In the genomic region with DNA sequence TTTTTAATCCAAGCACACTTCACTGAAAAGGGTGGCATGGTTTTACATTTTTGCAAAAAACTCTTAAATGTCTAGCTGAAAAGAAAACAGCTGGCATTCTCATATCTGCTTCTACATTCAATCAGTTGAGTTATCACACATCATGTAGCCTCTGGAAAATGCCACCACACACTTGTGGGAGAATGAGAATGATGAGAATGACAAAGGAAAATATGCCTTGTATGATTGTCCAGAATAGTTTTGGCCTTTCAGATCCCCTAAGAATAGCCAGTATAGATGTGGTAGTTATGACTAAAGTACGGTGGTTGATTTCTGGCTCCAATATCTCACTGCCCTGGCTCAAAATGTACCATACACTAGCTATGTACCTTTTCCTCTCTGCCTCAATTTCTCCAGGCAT, we compare ENCODE assay signal across 21 cellular contexts.
"Had no signal": no experiment of that assay in that cellular context is flagged by ENCODE, and none has a peak within 500 bp of the region (broad histone marks: within the 10 kb centered on the region; RNA-seq: fewer than 3 reads in every experiment).

No MANE protein-coding gene starts in this region.

- DNase-seq: colonic mucosa; cortex of kidney; effector CD4-positive, alpha-beta T cell; effector memory CD4-positive, alpha-beta T cell; esophagus squamous epithelium; foreskin fibroblast; foreskin melanocyte; gastrocnemius medialis; glutamatergic neuron; head of caudate nucleus; heart right ventricle; hippocampal formation; left cardiac atrium; left lung; left ventricle myocardium superior; lower lobe of right lung; mesenchymal stem cell; mucosa of descending colon; naive B cell had no signal

- H3K36me3 Mint-ChIP-seq: mesothelial cell of epicardium, naive B cell had no signal

- H3K9me3 Mint-ChIP-seq: dendritic cell treated with granulocyte-macrophage colony-stimulating factor and Interleukin-4, amounts not matched to agents 40 ng/mL and 50 ng/mL, for 4 days; mesothelial cell of epicardium; naive B cell had no signal

- H3K4me1 ChIP-seq: colonic mucosa, gastrocnemius medialis, heart right ventricle, left lung, lower lobe of right lung had no signal

- H3K27me3 ChIP-seq: colonic mucosa, gastrocnemius medialis, left lung had no signal

- H3K27ac ChIP-seq: colonic mucosa, esophagus squamous epithelium, gastrocnemius medialis, heart right ventricle, left lung, lower lobe of right lung had no signal

- H3K4me1 Mint-ChIP-seq: naive B cell had no signal

- H3K36me3 ChIP-seq: colonic mucosa, esophagus squamous epithelium, gastrocnemius medialis, heart right ventricle, left lung, lower lobe of right lung had no signal

- H3K9me3 ChIP-seq: colonic mucosa, esophagus squamous epithelium, gastrocnemius medialis, heart right ventricle, left lung, lower lobe of right lung, mucosa of descending colon had no signal

- H3K4me3 ChIP-seq: colonic mucosa, esophagus squamous epithelium, gastrocnemius medialis, heart right ventricle, left lung, lower lobe of right lung, mucosa of descending colon had no signal

- H3K4me3 Mint-ChIP-seq: dendritic cell treated with granulocyte-macrophage colony-stimulating factor and Interleukin-4, amounts not matched to agents 40 ng/mL and 50 ng/mL, for 4 days; mesothelial cell of epicardium; naive B cell had no signal

- H3K27ac Mint-ChIP-seq: dendritic cell treated with granulocyte-macrophage colony-stimulating factor and Interleukin-4, amounts not matched to agents 40 ng/mL and 50 ng/mL, for 4 days; mesothelial cell of epicardium; naive B cell had no signal
